1 cellular context compared by ENCODE assay signal in the genomic region with DNA sequence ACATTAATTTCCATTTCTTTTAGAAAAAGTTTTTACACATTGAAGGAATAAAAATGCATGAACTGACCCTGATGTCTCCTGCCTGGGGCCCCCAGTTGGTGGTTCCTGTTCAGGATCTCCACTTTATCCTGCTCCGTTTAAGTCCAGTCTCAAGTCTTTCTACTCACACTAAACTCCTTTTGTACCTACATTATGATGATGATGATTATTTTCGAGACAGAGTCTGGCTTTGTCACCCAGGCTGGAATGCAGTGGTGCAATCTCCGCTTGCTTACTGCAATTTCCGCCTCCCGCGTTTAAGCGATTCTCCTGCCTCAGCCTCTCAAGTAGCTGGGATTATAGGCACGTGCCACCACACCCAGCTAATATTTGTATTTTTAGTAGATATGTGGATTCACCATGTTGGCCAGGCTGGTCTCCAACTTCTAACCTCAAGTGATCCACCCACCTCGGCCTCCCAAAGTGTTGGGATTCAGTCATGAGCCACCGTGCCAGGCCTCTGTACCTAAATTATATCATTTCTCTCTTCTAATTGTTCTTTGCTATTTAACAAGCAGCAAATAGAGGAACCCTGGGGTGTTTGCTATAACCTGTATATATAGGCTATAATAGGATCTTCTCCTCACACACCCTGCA.
TF ChIP-seq lines count a peak whose summit lies in the region.

No MANE protein-coding gene starts in this region.

TF ChIP-seq in HepG2, 621 proteins besides CTCF, POLR2A, EP300 and RAD21 (continued from another document and continues in another):
- TF ChIP-seq, protein P1, sequence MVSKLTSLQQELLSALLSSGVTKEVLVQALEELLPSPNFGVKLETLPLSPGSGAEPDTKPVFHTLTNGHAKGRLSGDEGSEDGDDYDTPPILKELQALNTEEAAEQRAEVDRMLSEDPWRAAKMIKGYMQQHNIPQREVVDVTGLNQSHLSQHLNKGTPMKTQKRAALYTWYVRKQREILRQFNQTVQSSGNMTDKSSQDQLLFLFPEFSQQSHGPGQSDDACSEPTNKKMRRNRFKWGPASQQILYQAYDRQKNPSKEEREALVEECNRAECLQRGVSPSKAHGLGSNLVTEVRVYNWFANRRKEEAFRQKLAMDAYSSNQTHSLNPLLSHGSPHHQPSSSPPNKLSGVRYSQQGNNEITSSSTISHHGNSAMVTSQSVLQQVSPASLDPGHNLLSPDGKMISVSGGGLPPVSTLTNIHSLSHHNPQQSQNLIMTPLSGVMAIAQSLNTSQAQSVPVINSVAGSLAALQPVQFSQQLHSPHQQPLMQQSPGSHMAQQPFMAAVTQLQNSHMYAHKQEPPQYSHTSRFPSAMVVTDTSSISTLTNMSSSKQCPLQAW (CRISPR knock-in tag; IDR thresholded peaks at IDR 0.05) = peak; percentile 80
- TF ChIP-seq, protein P2, sequence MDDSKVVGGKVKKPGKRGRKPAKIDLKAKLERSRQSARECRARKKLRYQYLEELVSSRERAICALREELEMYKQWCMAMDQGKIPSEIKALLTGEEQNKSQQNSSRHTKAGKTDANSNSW (CRISPR knock-in tag; IDR thresholded peaks at IDR 0.05; ENCODE audit: borderline replicate concordance) = no peak
- TF ChIP-seq, protein P3, sequence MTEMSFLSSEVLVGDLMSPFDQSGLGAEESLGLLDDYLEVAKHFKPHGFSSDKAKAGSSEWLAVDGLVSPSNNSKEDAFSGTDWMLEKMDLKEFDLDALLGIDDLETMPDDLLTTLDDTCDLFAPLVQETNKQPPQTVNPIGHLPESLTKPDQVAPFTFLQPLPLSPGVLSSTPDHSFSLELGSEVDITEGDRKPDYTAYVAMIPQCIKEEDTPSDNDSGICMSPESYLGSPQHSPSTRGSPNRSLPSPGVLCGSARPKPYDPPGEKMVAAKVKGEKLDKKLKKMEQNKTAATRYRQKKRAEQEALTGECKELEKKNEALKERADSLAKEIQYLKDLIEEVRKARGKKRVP (CRISPR knock-in tag; IDR thresholded peaks at IDR 0.05) = peak in 1 of 2 experiments; percentile 99; a peak in 2 of 4 replicates
- peak; percentile 64; the same call in 1 of the 2 replicates for TF ChIP-seq KDM6A (CRISPR knock-in tag; IDR thresholded peaks at IDR 0.05; ENCODE audit: low read depth)
- no peak for TF ChIP-seq THYN1 (CRISPR knock-in tag; IDR thresholded peaks at IDR 0.05; ENCODE audit: borderline replicate concordance, low read depth)
- TF ChIP-seq, protein P4, sequence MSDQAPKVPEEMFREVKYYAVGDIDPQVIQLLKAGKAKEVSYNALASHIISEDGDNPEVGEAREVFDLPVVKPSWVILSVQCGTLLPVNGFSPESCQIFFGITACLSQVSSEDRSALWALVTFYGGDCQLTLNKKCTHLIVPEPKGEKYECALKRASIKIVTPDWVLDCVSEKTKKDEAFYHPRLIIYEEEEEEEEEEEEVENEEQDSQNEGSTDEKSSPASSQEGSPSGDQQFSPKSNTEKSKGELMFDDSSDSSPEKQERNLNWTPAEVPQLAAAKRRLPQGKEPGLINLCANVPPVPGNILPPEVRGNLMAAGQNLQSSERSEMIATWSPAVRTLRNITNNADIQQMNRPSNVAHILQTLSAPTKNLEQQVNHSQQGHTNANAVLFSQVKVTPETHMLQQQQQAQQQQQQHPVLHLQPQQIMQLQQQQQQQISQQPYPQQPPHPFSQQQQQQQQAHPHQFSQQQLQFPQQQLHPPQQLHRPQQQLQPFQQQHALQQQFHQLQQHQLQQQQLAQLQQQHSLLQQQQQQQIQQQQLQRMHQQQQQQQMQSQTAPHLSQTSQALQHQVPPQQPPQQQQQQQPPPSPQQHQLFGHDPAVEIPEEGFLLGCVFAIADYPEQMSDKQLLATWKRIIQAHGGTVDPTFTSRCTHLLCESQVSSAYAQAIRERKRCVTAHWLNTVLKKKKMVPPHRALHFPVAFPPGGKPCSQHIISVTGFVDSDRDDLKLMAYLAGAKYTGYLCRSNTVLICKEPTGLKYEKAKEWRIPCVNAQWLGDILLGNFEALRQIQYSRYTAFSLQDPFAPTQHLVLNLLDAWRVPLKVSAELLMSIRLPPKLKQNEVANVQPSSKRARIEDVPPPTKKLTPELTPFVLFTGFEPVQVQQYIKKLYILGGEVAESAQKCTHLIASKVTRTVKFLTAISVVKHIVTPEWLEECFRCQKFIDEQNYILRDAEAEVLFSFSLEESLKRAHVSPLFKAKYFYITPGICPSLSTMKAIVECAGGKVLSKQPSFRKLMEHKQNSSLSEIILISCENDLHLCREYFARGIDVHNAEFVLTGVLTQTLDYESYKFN (CRISPR knock-in tag; conservative IDR thresholded peaks at IDR 0.05) = peak; percentile 74
- no peak; the same call in none of the 2 replicates for TF ChIP-seq ZNF329 (CRISPR knock-in tag; IDR thresholded peaks at IDR 0.05; ENCODE audit: low read depth)
- TF ChIP-seq PHF21A (CRISPR knock-in tag; IDR thresholded peaks at IDR 0.05) = peak; percentile 71
- TF ChIP-seq, protein P5, sequence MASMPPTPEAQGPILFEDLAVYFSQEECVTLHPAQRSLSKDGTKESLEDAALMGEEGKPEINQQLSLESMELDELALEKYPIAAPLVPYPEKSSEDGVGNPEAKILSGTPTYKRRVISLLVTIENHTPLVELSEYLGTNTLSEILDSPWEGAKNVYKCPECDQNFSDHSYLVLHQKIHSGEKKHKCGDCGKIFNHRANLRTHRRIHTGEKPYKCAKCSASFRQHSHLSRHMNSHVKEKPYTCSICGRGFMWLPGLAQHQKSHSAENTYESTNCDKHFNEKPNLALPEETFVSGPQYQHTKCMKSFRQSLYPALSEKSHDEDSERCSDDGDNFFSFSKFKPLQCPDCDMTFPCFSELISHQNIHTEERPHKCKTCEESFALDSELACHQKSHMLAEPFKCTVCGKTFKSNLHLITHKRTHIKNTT (CRISPR knock-in tag; IDR thresholded peaks at IDR 0.05) = no peak
- TF ChIP-seq, protein P6, sequence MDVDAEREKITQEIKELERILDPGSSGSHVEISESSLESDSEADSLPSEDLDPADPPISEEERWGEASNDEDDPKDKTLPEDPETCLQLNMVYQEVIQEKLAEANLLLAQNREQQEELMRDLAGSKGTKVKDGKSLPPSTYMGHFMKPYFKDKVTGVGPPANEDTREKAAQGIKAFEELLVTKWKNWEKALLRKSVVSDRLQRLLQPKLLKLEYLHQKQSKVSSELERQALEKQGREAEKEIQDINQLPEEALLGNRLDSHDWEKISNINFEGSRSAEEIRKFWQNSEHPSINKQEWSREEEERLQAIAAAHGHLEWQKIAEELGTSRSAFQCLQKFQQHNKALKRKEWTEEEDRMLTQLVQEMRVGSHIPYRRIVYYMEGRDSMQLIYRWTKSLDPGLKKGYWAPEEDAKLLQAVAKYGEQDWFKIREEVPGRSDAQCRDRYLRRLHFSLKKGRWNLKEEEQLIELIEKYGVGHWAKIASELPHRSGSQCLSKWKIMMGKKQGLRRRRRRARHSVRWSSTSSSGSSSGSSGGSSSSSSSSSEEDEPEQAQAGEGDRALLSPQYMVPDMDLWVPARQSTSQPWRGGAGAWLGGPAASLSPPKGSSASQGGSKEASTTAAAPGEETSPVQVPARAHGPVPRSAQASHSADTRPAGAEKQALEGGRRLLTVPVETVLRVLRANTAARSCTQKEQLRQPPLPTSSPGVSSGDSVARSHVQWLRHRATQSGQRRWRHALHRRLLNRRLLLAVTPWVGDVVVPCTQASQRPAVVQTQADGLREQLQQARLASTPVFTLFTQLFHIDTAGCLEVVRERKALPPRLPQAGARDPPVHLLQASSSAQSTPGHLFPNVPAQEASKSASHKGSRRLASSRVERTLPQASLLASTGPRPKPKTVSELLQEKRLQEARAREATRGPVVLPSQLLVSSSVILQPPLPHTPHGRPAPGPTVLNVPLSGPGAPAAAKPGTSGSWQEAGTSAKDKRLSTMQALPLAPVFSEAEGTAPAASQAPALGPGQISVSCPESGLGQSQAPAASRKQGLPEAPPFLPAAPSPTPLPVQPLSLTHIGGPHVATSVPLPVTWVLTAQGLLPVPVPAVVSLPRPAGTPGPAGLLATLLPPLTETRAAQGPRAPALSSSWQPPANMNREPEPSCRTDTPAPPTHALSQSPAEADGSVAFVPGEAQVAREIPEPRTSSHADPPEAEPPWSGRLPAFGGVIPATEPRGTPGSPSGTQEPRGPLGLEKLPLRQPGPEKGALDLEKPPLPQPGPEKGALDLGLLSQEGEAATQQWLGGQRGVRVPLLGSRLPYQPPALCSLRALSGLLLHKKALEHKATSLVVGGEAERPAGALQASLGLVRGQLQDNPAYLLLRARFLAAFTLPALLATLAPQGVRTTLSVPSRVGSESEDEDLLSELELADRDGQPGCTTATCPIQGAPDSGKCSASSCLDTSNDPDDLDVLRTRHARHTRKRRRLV (CRISPR knock-in tag; IDR thresholded peaks at IDR 0.05) = peak; percentile 80
- TF ChIP-seq SOX13 (IDR thresholded peaks at IDR 0.05) = peak; percentile 87
- TF ChIP-seq SOX13 (CRISPR knock-in tag; conservative IDR thresholded peaks at IDR 0.05 in 1 of 2, IDR thresholded peaks at IDR 0.05 in 1 of 2) = peak in 1 of 2 experiments; percentile 92; a peak in 2 of 4 replicates
- TF ChIP-seq RFX3 (CRISPR knock-in tag; IDR thresholded peaks at IDR 0.05) = no peak
- TF ChIP-seq, protein P7, sequence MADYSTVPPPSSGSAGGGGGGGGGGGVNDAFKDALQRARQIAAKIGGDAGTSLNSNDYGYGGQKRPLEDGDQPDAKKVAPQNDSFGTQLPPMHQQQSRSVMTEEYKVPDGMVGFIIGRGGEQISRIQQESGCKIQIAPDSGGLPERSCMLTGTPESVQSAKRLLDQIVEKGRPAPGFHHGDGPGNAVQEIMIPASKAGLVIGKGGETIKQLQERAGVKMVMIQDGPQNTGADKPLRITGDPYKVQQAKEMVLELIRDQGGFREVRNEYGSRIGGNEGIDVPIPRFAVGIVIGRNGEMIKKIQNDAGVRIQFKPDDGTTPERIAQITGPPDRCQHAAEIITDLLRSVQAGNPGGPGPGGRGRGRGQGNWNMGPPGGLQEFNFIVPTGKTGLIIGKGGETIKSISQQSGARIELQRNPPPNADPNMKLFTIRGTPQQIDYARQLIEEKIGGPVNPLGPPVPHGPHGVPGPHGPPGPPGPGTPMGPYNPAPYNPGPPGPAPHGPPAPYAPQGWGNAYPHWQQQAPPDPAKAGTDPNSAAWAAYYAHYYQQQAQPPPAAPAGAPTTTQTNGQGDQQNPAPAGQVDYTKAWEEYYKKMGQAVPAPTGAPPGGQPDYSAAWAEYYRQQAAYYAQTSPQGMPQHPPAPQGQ (CRISPR knock-in tag; IDR thresholded peaks at IDR 0.05; ENCODE audit: borderline replicate concordance) = no peak
- TF ChIP-seq ZNF660 (CRISPR knock-in tag; IDR thresholded peaks at IDR 0.05; ENCODE audit: borderline replicate concordance, low read depth) = no peak
- no peak for TF ChIP-seq ZFP36 (IDR thresholded peaks at IDR 0.05; ENCODE audit: borderline replicate concordance, low read depth, low read length, partially characterized antibody)
- no peak for TF ChIP-seq ZNF75D (CRISPR knock-in tag; IDR thresholded peaks at IDR 0.05; ENCODE audit: borderline replicate concordance)
- no peak for TF ChIP-seq ZNF605 (CRISPR knock-in tag; IDR thresholded peaks at IDR 0.05)
- TF ChIP-seq, protein P8, sequence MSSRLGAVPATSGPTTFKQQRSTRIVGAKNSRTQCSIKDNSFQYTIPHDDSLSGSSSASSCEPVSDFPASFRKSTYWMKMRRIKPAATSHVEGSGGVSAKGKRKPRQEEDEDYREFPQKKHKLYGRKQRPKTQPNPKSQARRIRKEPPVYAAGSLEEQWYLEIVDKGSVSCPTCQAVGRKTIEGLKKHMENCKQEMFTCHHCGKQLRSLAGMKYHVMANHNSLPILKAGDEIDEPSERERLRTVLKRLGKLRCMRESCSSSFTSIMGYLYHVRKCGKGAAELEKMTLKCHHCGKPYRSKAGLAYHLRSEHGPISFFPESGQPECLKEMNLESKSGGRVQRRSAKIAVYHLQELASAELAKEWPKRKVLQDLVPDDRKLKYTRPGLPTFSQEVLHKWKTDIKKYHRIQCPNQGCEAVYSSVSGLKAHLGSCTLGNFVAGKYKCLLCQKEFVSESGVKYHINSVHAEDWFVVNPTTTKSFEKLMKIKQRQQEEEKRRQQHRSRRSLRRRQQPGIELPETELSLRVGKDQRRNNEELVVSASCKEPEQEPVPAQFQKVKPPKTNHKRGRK (CRISPR knock-in tag; IDR thresholded peaks at IDR 0.05) = no peak
- no peak for TF ChIP-seq ZNF776 (CRISPR knock-in tag; IDR thresholded peaks at IDR 0.05)
- TF ChIP-seq POLR2AphosphoS5 (IDR thresholded peaks at IDR 0.05; ENCODE audit: low read depth, low read length) = peak; percentile 42; the same call in 1 of the 2 replicates
- TF ChIP-seq FOXA3 (CRISPR knock-in tag; IDR thresholded peaks at IDR 0.05) = peak; percentile 85
- TF ChIP-seq SETDB1 (CRISPR knock-in tag; IDR thresholded peaks at IDR 0.05; ENCODE audit: borderline replicate concordance) = no peak
- TF ChIP-seq, protein P9, sequence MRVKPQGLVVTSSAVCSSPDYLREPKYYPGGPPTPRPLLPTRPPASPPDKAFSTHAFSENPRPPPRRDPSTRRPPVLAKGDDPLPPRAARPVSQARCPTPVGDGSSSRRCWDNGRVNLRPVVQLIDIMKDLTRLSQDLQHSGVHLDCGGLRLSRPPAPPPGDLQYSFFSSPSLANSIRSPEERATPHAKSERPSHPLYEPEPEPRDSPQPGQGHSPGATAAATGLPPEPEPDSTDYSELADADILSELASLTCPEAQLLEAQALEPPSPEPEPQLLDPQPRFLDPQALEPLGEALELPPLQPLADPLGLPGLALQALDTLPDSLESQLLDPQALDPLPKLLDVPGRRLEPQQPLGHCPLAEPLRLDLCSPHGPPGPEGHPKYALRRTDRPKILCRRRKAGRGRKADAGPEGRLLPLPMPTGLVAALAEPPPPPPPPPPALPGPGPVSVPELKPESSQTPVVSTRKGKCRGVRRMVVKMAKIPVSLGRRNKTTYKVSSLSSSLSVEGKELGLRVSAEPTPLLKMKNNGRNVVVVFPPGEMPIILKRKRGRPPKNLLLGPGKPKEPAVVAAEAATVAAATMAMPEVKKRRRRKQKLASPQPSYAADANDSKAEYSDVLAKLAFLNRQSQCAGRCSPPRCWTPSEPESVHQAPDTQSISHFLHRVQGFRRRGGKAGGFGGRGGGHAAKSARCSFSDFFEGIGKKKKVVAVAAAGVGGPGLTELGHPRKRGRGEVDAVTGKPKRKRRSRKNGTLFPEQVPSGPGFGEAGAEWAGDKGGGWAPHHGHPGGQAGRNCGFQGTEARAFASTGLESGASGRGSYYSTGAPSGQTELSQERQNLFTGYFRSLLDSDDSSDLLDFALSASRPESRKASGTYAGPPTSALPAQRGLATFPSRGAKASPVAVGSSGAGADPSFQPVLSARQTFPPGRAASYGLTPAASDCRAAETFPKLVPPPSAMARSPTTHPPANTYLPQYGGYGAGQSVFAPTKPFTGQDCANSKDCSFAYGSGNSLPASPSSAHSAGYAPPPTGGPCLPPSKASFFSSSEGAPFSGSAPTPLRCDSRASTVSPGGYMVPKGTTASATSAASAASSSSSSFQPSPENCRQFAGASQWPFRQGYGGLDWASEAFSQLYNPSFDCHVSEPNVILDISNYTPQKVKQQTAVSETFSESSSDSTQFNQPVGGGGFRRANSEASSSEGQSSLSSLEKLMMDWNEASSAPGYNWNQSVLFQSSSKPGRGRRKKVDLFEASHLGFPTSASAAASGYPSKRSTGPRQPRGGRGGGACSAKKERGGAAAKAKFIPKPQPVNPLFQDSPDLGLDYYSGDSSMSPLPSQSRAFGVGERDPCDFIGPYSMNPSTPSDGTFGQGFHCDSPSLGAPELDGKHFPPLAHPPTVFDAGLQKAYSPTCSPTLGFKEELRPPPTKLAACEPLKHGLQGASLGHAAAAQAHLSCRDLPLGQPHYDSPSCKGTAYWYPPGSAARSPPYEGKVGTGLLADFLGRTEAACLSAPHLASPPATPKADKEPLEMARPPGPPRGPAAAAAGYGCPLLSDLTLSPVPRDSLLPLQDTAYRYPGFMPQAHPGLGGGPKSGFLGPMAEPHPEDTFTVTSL (CRISPR knock-in tag; IDR thresholded peaks at IDR 0.05; ENCODE audit: borderline replicate concordance) = 0 out of 2 replicates have a peak, but pooled peaks have one; percentile 46
- no peak for TF ChIP-seq ZC3H13 (CRISPR knock-in tag; IDR thresholded peaks at IDR 0.05)
- no peak for TF ChIP-seq MXI1 (IDR thresholded peaks at IDR 0.05; ENCODE audit: borderline replicate concordance, low read depth, low read length)
- no peak for TF ChIP-seq ZNF20 (CRISPR knock-in tag; IDR thresholded peaks at IDR 0.05)
